ENCODE assay signal across 18 cellular contexts in the genomic region with DNA sequence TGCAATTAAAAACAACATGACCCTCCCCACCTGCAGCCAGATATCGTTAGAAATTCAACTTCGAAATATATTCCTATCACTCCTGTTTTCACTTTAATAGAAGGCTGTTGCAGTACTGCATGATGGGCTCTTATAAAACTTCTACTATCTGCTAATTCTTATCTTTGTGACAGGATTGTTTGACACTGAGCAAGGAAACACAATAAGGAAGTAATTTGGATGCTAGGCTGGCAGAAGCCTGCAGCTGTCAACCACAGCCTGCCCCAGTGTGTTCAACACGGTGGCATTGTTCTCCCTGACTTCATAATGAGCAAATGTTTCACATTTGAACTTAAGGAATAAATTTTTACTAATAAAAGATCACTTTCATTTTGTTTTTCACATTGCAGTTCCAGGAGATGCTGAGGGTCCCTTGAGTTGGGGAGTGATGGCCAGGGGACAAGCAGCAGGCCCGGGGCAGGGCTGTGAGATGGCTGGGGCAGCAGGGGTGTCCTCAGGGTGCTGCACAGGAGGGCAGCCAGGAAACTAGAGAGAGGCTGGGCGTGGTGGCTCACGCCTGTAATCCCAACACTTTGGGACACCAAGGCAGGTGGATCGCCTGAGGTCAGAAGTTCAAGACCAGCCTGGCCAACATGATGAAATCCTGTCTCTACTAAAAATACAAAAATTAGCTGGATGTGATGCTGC.
"Had no signal": no experiment of that assay in that cellular context is flagged by ENCODE, and none has a peak within 500 bp of the region (broad histone marks: within the 10 kb centered on the region; RNA-seq: fewer than 3 reads in every experiment).

No MANE protein-coding gene starts in this region.

- H3K9ac ChIP-seq: parathyroid adenoma had no signal

- H3K36me3 ChIP-seq: cardiac muscle cell, left lung, thyroid gland had no signal

- ATAC-seq: activated CD8-positive, alpha-beta T cell treated with anti-CD3 and anti-CD28 coated beads for 36 hours; activated T-helper 17 cell treated with anti-CD3 and anti-CD28 coated beads, Interleukin-2, amount 50 U/mL, for 72 hours; effector memory CD8-positive, alpha-beta T cell; left lung; natural killer cell had no signal

- H3K9me3 ChIP-seq: left lung, thyroid gland had no signal

- H3K4me1 ChIP-seq: left lung, parathyroid adenoma, thyroid gland had no signal

- H3K27ac ChIP-seq: cardiac muscle cell, left lung, parathyroid adenoma, thyroid gland had no signal

- H3K27me3 ChIP-seq: cardiac muscle cell, left lung, thyroid gland had no signal

- DNase-seq: activated CD4-positive, alpha-beta T cell treated with anti-CD3 and anti-CD28 coated beads, Interleukin-2, amount 10 ng/mL, durations not matched to agents 24 days and 14 days; activated CD8-positive, alpha-beta T cell treated with anti-CD3 and anti-CD28 coated beads for 36 hours; activated naive CD4-positive, alpha-beta T cell treated with Interleukin-2 at 50 U/mL for 16 hours; activated naive CD8-positive, alpha-beta T cell treated with anti-CD3 and anti-CD28 coated beads, Interleukin-2, amount 10 ng/mL, durations not matched to agents 7 days and 5 days; activated T-cell treated with anti-CD3 and anti-CD28 coated beads, Interleukin-2, amount 50 U/mL, for 1 hour; amygdala; effector memory CD8-positive, alpha-beta T cell; mesenchymal stem cell; natural killer cell; stimulated activated CD4-positive, alpha-beta T cell treated with anti-CD3 and anti-CD28 coated beads, Interleukin-2, amount 100 ng/mL, for 24 hours; stimulated activated naive CD4-positive, alpha-beta T cell treated with Interleukin-2 at 50 U/mL for 16 hours; SW 1271; T-helper 2 cell; thyroid gland had no signal

- H3K4me3 ChIP-seq: cardiac muscle cell, left lung, thyroid gland had no signal
